18 cellular contexts compared by ENCODE assay signal in the genomic region with DNA sequence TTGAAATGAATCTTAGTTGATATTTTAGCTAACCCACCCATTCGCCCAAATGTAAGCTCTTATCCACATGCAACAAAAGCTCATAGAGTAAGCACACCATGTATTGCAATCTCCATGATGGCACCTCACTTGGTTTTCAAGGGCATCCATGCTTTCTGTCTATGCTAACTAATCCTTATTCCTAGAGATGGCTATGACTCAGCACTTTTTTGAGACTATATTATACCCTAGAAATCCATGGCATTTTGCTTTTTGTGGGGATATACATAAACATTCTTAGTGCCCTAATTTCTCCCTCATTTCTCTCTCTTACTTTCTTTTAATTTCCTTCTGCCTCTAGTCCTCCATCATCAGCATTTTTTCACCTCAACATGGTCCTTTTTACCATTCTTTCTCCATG.
A peak's percentile ranks its signal among the peaks of the same experiment; 100 is the strongest.
DNase-seq lines count a peak whose midpoint lies in the region; ATAC-seq and TF ChIP-seq lines count a peak whose summit lies in the region.
"Had no signal": no experiment of that assay in that cellular context is flagged by ENCODE, and none has a peak within 500 bp of the region (broad histone marks: within the 10 kb centered on the region; RNA-seq: fewer than 3 reads in every experiment).

No MANE protein-coding gene starts in this region.

- H3K79me1 ChIP-seq in trophoblast cell (ENCODE audit: low read length), result peaks cover 6% of the 10 kb centered on the region

- ATAC-seq in body of pancreas, result no peak
- ATAC-seq in effector memory CD8-positive, alpha-beta T cell (replicated peaks), result no peak
- ATAC-seq: Right ventricle myocardium inferior had no signal

- H2AFZ ChIP-seq in trophoblast cell (ENCODE audit: insufficient read depth, low read length, poor library complexity), result no peak overlapping the region

- H2BK120ac ChIP-seq in trophoblast cell (ENCODE audit: insufficient read depth, low read length, poor library complexity), result no peak overlapping the region

- H3K4me1 ChIP-seq in trophoblast cell (ENCODE audit: control insufficient read depth in 1 of 2, insufficient read depth in 2 of 2, low read length in 2 of 2) (peaks cover 0 to 6% of the 10 kb centered on the region in 2 experiments), body of pancreas (no peaks in the 10 kb centered on the region), HAP-1 (peaks cover 10% of the 10 kb centered on the region)

- no peak overlapping the region for H4K91ac ChIP-seq in trophoblast cell (ENCODE audit: low read depth, low read length)

- H3K9me3 ChIP-seq in trophoblast cell (ENCODE audit: insufficient read depth, low read depth, low read length) (no peaks in the 10 kb centered on the region), body of pancreas (no peaks in the 10 kb centered on the region), HAP-1 (no peaks in the 10 kb centered on the region)

- intact Hi-C loops in body of pancreas (cut with DNase I), result no loop called here

- no peak for TF ChIP-seq CTCF in chondrocyte (IDR thresholded peaks at IDR 0.05)
- TF ChIP-seq CTCF in body of pancreas (IDR thresholded peaks at IDR 0.05), result no peak

- H3K27ac ChIP-seq in trophoblast cell (ENCODE audit: low read depth, low read length), result no peak overlapping the region
- no peak overlapping the region for H3K27ac ChIP-seq in body of pancreas

- no peaks in the 10 kb centered on the region for H3K27me3 Mint-ChIP-seq in chondrocyte (ENCODE audit: low read depth)
- no peaks in the 10 kb centered on the region for H3K27me3 Mint-ChIP-seq in effector memory CD8-positive, alpha-beta T cell

- H3K27me3 ChIP-seq in trophoblast cell (ENCODE audit: insufficient read depth, low read length), result no peaks in the 10 kb centered on the region
- H3K27me3 ChIP-seq in body of pancreas, result no peaks in the 10 kb centered on the region
- H3K27me3 ChIP-seq in HAP-1 (ENCODE audit: low read depth), result no peaks in the 10 kb centered on the region

- H3K27ac Mint-ChIP-seq in chondrocyte (ENCODE audit: unreplicated experiment), result peak overlapping the region; percentile 57
- no peak overlapping the region for H3K27ac Mint-ChIP-seq in effector memory CD8-positive, alpha-beta T cell
- H3K27ac Mint-ChIP-seq: B cell had no signal

- no CpG with 5 or more reads among the region's 1 CpG for WGBS in trophoblast cell (ENCODE audit: extremely low coverage, insufficient coverage, insufficient read length)
- 71 to 74% methylated on average over 1 of the region's 1 CpG for WGBS in body of pancreas, 2 donors

- H3K23ac ChIP-seq in trophoblast cell (ENCODE audit: low read length), result no peak overlapping the region

- H4K8ac ChIP-seq in trophoblast cell (ENCODE audit: low read depth, low read length), result no peak overlapping the region

- no peak overlapping the region for H3K9ac ChIP-seq in trophoblast cell (ENCODE audit: low read length)

- no peaks in the 10 kb centered on the region for H3K9me3 Mint-ChIP-seq in chondrocyte (ENCODE audit: low read depth)
- H3K9me3 Mint-ChIP-seq in effector memory CD8-positive, alpha-beta T cell, result no peaks in the 10 kb centered on the region

- in situ Hi-C loops in HAP-1 (cut with MboI; ENCODE audit: low sequenced_read_pairs), result no loop called here

- H2BK5ac ChIP-seq in trophoblast cell (ENCODE audit: low read depth, low read length, poor library complexity), result no peak overlapping the region

- peak overlapping the region; percentile 58 for H2BK12ac ChIP-seq in trophoblast cell (ENCODE audit: low read length)

- H3K36me3 ChIP-seq in trophoblast cell (ENCODE audit: control insufficient read depth in 1 of 2, insufficient read depth in 2 of 2, low read length in 2 of 2) (no peaks in the 10 kb centered on the region), body of pancreas (replicated peaks in 1 of 2; ENCODE audit: insufficient read depth in 1 of 2, low read depth in 2 of 2) (no peaks in the 10 kb centered on the region), HAP-1 (replicated peaks) (no peaks in the 10 kb centered on the region)

- no peak overlapping the region for H3K14ac ChIP-seq in trophoblast cell (ENCODE audit: low read length)

- H3K18ac ChIP-seq in trophoblast cell (ENCODE audit: low read length), result no peak overlapping the region

- no peak overlapping the region for H4K12ac ChIP-seq in trophoblast cell (ENCODE audit: low read depth, low read length)

- H3K4me3 Mint-ChIP-seq in chondrocyte (ENCODE audit: unreplicated experiment), result no peak overlapping the region
- H3K4me3 Mint-ChIP-seq in effector memory CD8-positive, alpha-beta T cell, result no peak overlapping the region
- H3K4me3 Mint-ChIP-seq: B cell had no signal

- no peak for TF ChIP-seq POLR2A in body of pancreas (IDR thresholded peaks at IDR 0.05)

- peaks cover 32% of the 10 kb centered on the region for H3K4me1 Mint-ChIP-seq in chondrocyte (ENCODE audit: low read depth)
- H3K4me1 Mint-ChIP-seq in effector memory CD8-positive, alpha-beta T cell (ENCODE audit: low read depth in 2 of 2), result no peaks in the 10 kb centered on the region
- H3K4me1 Mint-ChIP-seq: B cell had no signal

- no peaks in the 10 kb centered on the region for H3K36me3 Mint-ChIP-seq in chondrocyte (ENCODE audit: low read depth)
- H3K36me3 Mint-ChIP-seq in effector memory CD8-positive, alpha-beta T cell (ENCODE audit: insufficient read depth), result no peaks in the 10 kb centered on the region

- no peak overlapping the region for H2AK5ac ChIP-seq in trophoblast cell (ENCODE audit: low read length)

- no peak overlapping the region for H3K4me3 ChIP-seq in trophoblast cell (ENCODE audit: low read depth, low read length)
- H3K4me3 ChIP-seq in body of pancreas, result no peak overlapping the region
- H3K4me3 ChIP-seq in HAP-1, result no peak overlapping the region

- H3K4me2 ChIP-seq in trophoblast cell (ENCODE audit: low read length), result no peak overlapping the region

- no peak overlapping the region for H3K4ac ChIP-seq in trophoblast cell (ENCODE audit: low read depth, low read length)

- no peaks in the 10 kb centered on the region for H3K79me2 ChIP-seq in trophoblast cell (ENCODE audit: control insufficient read depth, insufficient read depth, low read length, poor library complexity)

- peak; percentile 22 for DNase-seq in ELR (ENCODE audit: low read depth)
- DNase-seq in NCI-H69 (lab: John Stamatoyannopoulos, UW), result peak; percentile 5
- DNase-seq in chondrocyte (ENCODE audit: low spot score), result no peak
- no peak for DNase-seq in trophoblast cell
- DNase-seq in GM19238 (ENCODE audit: insufficient read length, low spot score), result no peak
- DNase-seq in body of pancreas, result no peak
- DNase-seq in HAP-1 (ENCODE audit: low spot score in 2 of 2), result no peak
- no peak for DNase-seq in effector memory CD8-positive, alpha-beta T cell
- DNase-seq: DMS 273 treated with DMSO at 0.1 percent for 48 hours; KBM-7; NCI-H1105 treated with DMSO at 0.1 percent for 48 hours; NCI-H1694; NCI-H2081 treated with DMSO at 0.1 percent for 48 hours; NCI-H748 treated with DMSO at 0.1 percent for 48 hours; NK-92 treated with Interleukin-12 subunit alpha and Interleukin-12 subunit beta, amount 100 ng/mL, for 24 hours; SW 1271 had no signal

Comparison
In these comparisons a context has a peak if more than half of its experiments do, and no peak if none do; other contexts are left out.
1. DNase-seq: peak in ELR (single experiment) and NCI-H69 (single experiment); none in chondrocyte (single experiment), trophoblast cell (0 of 2), GM19238 (single experiment), body of pancreas (0 of 4), HAP-1 (0 of 2) and effector memory CD8-positive, alpha-beta T cell (0 of 3).